9 cellular contexts compared by ENCODE assay signal in genomic region chr17:43175213-43176118, GRCh38. TPM values are rescaled to one million over a fixed set of nuclear protein-coding genes. Genes with fewer than 3 reads are reported as not detected.
DNase-seq lines count a peak whose midpoint lies in the region; ATAC-seq and TF ChIP-seq lines count a peak whose summit lies in the region.
"Had no signal": no experiment of that assay in that cellular context is flagged by ENCODE, and none has a peak within 500 bp of the region (broad histone marks: within the 10 kb centered on the region; RNA-seq: fewer than 3 reads in every experiment).

No MANE protein-coding gene starts in this region.

- TF ChIP-seq CTCF in right atrium auricular region (IDR thresholded peaks at IDR 0.05) = no peak
- TF ChIP-seq CTCF in astrocyte of the spinal cord (IDR thresholded peaks at IDR 0.05; ENCODE audit: low read depth, low read length) = no peak

- H3K36me3 ChIP-seq in right atrium auricular region (peaks cover 37% of the 10 kb centered on the region), muscle layer of duodenum (ENCODE audit: control insufficient read depth in 1 of 2, insufficient read depth in 2 of 2, low read length in 2 of 2) (peaks cover 35 to 43% of the 10 kb centered on the region in 2 donors)

- DNase-seq in right atrium auricular region (ENCODE audit: low spot score) = no peak
- no peak for DNase-seq in cardiac septum (ENCODE audit: low spot score)
- peak; percentile 51 for DNase-seq in astrocyte of the spinal cord (ENCODE audit: low read depth, low spot score)
- DNase-seq in NCI-H446 (lab: John Stamatoyannopoulos, UW) = no peak
- no peak for DNase-seq in iPS-NIHi11 (ENCODE audit: low spot score)

- ATAC-seq in GM19452 (IDR thresholded peaks at IDR 0.05; ENCODE audit: unreplicated experiment) = no peak
- no peak for ATAC-seq in GM18498 (IDR thresholded peaks at IDR 0.05; ENCODE audit: unreplicated experiment)

- in situ Hi-C loops in astrocyte of the spinal cord (cut with HindIII; ENCODE audit: low sequenced_read_pairs) = no loop called here

- H3K9me3 ChIP-seq in right atrium auricular region (no peaks in the 10 kb centered on the region), muscle layer of duodenum (ENCODE audit: control insufficient read depth in 1 of 2, low read length in 2 of 2) (no peaks in the 10 kb centered on the region)

- H3K27me3 ChIP-seq in right atrium auricular region = no peaks in the 10 kb centered on the region
- no peaks in the 10 kb centered on the region for H3K27me3 ChIP-seq in muscle layer of duodenum (ENCODE audit: low read depth, low read length)

- no peak overlapping the region for H3K4me3 ChIP-seq in right atrium auricular region
- H3K4me3 ChIP-seq in astrocyte of the spinal cord (ENCODE audit: low read depth, low read length) = no peak overlapping the region
- H3K4me3 ChIP-seq in muscle layer of duodenum (ENCODE audit: low read depth in 1 of 2, low read length in 2 of 2) = peak overlapping the region in 1 of 2 donors; percentile 22

- H3K4me1 ChIP-seq in right atrium auricular region (peaks cover 0 to 54% of the 10 kb centered on the region in 2 donors), muscle layer of duodenum (ENCODE audit: control insufficient read depth in 1 of 2, insufficient read depth in 2 of 2, low read length in 2 of 2) (peaks cover 13 to 44% of the 10 kb centered on the region in 2 donors)

- H3K27ac ChIP-seq in right atrium auricular region = peak overlapping the region; percentile 8 to 44
- peak overlapping the region; percentile 85 for H3K27ac ChIP-seq in muscle layer of duodenum (ENCODE audit: low read length)

- intact Hi-C loops in cardiac septum (cut with DNase I) = no loop called here

RNA-seq across cellular contexts. Expression of gene NBR1, which starts 4.5 kb away (rescaled TPM):
- total RNA-seq in right atrium auricular region (100 to 1,000 TPM in 1 of 2 donors, 10 to 100 TPM in 1; 94.0 to 101 TPM), cardiac septum (97.6 TPM)

RNA-seq across cellular contexts. Expression of gene TMEM106A, which starts 36.2 kb away (rescaled TPM):
- total RNA-seq in right atrium auricular region (1 to 10 TPM; 2.4 to 3.5 TPM), cardiac septum (4.0 TPM)

RNA-seq across cellular contexts. Expression of gene BRCA1, which starts 50.3 kb away (rescaled TPM):
- total RNA-seq in right atrium auricular region (1 to 10 TPM; 5.4 to 8.4 TPM), cardiac septum (6.1 TPM)

RNA-seq across cellular contexts. Expression of gene CCDC200, which starts 53.0 kb away (rescaled TPM):
- total RNA-seq in right atrium auricular region (not detected), cardiac septum (not detected)
- total RNA-seq: mucosa of gallbladder had no signal

RNA-seq across cellular contexts. Expression of gene RNU2-1, which starts 58.3 kb away (rescaled TPM):
- total RNA-seq in right atrium auricular region = not detected
- 6,310 TPM for total RNA-seq in cardiac septum
